Comparison of ENCODE assay signal across 23 cellular contexts in genomic region chr1:32998997-32999396, GRCh38. TPM values are rescaled to one million over a fixed set of nuclear protein-coding genes. Genes with fewer than 3 reads are reported as not detected.
A peak's percentile ranks its signal among the peaks of the same experiment; 100 is the strongest.
DNase-seq lines count a peak whose midpoint lies in the region; ATAC-seq and TF ChIP-seq lines count a peak whose summit lies in the region.
"Had no signal": no experiment of that assay in that cellular context is flagged by ENCODE, and none has a peak within 500 bp of the region (broad histone marks: within the 10 kb centered on the region; RNA-seq: fewer than 3 reads in every experiment).

No MANE protein-coding gene starts in this region.

- H3K4me2 ChIP-seq in osteoblast (ENCODE audit: insufficient read depth, low read length), result no peak overlapping the region

- H3K9me3 ChIP-seq in RWPE2 (ENCODE audit: severe bottlenecking) (no peaks in the 10 kb centered on the region), heart left ventricle (no peaks in the 10 kb centered on the region), osteoblast (ENCODE audit: low read depth, low read length) (no peaks in the 10 kb centered on the region)
- H3K9me3 ChIP-seq: BE2C, gastroesophageal sphincter, upper lobe of left lung had no signal

- H3K27me3 ChIP-seq in RWPE2 (ENCODE audit: insufficient read depth, poor library complexity, severe bottlenecking), result no peaks in the 10 kb centered on the region
- no peaks in the 10 kb centered on the region for H3K27me3 ChIP-seq in heart left ventricle
- no peaks in the 10 kb centered on the region for H3K27me3 ChIP-seq in osteoblast (ENCODE audit: insufficient read depth, low read length)
- H3K27me3 ChIP-seq: BE2C, dorsolateral prefrontal cortex, gastroesophageal sphincter, upper lobe of left lung had no signal

- no peaks in the 10 kb centered on the region for H4K20me1 ChIP-seq in osteoblast (ENCODE audit: insufficient read depth, low read length)

- peaks cover 11% of the 10 kb centered on the region for H3K4me1 ChIP-seq in RWPE2 (ENCODE audit: insufficient read depth, poor library complexity, severe bottlenecking)
- H3K4me1 ChIP-seq in heart left ventricle, result peaks cover 10 to 56% (median 31%) of the 10 kb centered on the region in 12 donors
- H3K4me1 ChIP-seq in osteoblast (ENCODE audit: insufficient read depth, low read length), result peaks cover 19% of the 10 kb centered on the region
- H3K4me1 ChIP-seq: BE2C had no signal

- peak overlapping the region in 5 of 7 donors; percentile 33 to 95 (median 87) for H3K27ac Mint-ChIP-seq in CD14-positive monocyte
- H3K27ac Mint-ChIP-seq: progenitor cell of endocrine pancreas had no signal

- 36 to 40% (median 39%) methylated on average over 1 to 4 of the region's 4 CpGs for WGBS in heart left ventricle, 4 donors

- H3K36me3 ChIP-seq in RWPE2 (ENCODE audit: low read depth) (no peaks in the 10 kb centered on the region), heart left ventricle (no peaks in the 10 kb centered on the region), osteoblast (ENCODE audit: insufficient read depth, low read length) (no peaks in the 10 kb centered on the region)
- H3K36me3 ChIP-seq: BE2C, gastroesophageal sphincter, upper lobe of left lung had no signal

- H3K4me1 Mint-ChIP-seq in CD14-positive monocyte, result peaks cover 69% of the 10 kb centered on the region

- H3K27me3 Mint-ChIP-seq in CD14-positive monocyte (ENCODE audit: low read depth in 3 of 3), result peaks cover 0 to 4% (median 2%) of the 10 kb centered on the region in 3 donors
- H3K27me3 Mint-ChIP-seq: central memory CD8-positive, alpha-beta T cell; progenitor cell of endocrine pancreas; stimulated activated memory B cell treated with anti-CD40 and anti-IgM and Interleukin-4, amounts not matched to agents 10 μg/mL and 1 μg/mL and 100 μg/mL, for 72 hours; T-helper 17 cell had no signal

- ATAC-seq in RWPE2 (ENCODE audit: low read depth) (no peak), heart left ventricle (peak; percentile 51 to 90 (median 70))
- ATAC-seq: gastroesophageal sphincter; stimulated activated memory B cell treated with anti-CD40 and anti-IgM and Interleukin-4, amounts not matched to agents 10 μg/mL and 1 μg/mL and 100 μg/mL, for 72 hours; T-helper 17 cell had no signal

- H3K9me3 Mint-ChIP-seq in CD14-positive monocyte, result peaks cover 0 to 2% (median 0%) of the 10 kb centered on the region in 7 donors
- H3K9me3 Mint-ChIP-seq: central memory CD8-positive, alpha-beta T cell; stimulated activated memory B cell treated with anti-CD40 and anti-IgM and Interleukin-4, amounts not matched to agents 10 μg/mL and 1 μg/mL and 100 μg/mL, for 72 hours had no signal

- no peak overlapping the region for H2AFZ ChIP-seq in osteoblast (ENCODE audit: low read length)

- no peaks in the 10 kb centered on the region for H3K79me2 ChIP-seq in osteoblast (ENCODE audit: insufficient read depth, low read length)

- H3K36me3 Mint-ChIP-seq in CD14-positive monocyte, result peaks cover 16 to 22% of the 10 kb centered on the region in 2 donors

- TF ChIP-seq CTCF in CD14-positive monocyte (IDR thresholded peaks at IDR 0.05), result no peak
- TF ChIP-seq CTCF in RWPE2 (IDR thresholded peaks at IDR 0.05; ENCODE audit: poor library complexity, severe bottlenecking), result no peak
- TF ChIP-seq CTCF in heart left ventricle (IDR thresholded peaks at IDR 0.05), result no peak
- TF ChIP-seq CTCF in osteoblast (IDR thresholded peaks at IDR 0.05; ENCODE audit: extremely low read depth, low read depth, low read length), result no peak
- TF ChIP-seq CTCF in coronary artery (IDR thresholded peaks at IDR 0.05), result no peak

- H3K4me3 ChIP-seq in RWPE2 (ENCODE audit: severe bottlenecking) (no peak overlapping the region), heart left ventricle (no peak overlapping the region), osteoblast (ENCODE audit: insufficient read depth, low read length) (no peak overlapping the region), coronary artery (no peak overlapping the region)
- H3K4me3 ChIP-seq: dorsolateral prefrontal cortex, gastroesophageal sphincter, SK-N-MC, upper lobe of left lung had no signal

- H3K4me3 Mint-ChIP-seq in CD14-positive monocyte, result no peak overlapping the region
- H3K4me3 Mint-ChIP-seq: central memory CD8-positive, alpha-beta T cell; stimulated activated memory B cell treated with anti-CD40 and anti-IgM and Interleukin-4, amounts not matched to agents 10 μg/mL and 1 μg/mL and 100 μg/mL, for 72 hours had no signal

- no peak for TF ChIP-seq POLR2A in heart left ventricle (IDR thresholded peaks at IDR 0.05)

- H3K27ac ChIP-seq in RWPE2 (ENCODE audit: poor library complexity, severe bottlenecking), result peak overlapping the region; percentile 62
- peak overlapping the region in 8 of 12 donors; percentile 21 to 88 (median 41) for H3K27ac ChIP-seq in heart left ventricle
- peak overlapping the region; percentile 90 for H3K27ac ChIP-seq in osteoblast (ENCODE audit: low read depth, low read length)
- no peak overlapping the region for H3K27ac ChIP-seq in coronary artery
- H3K27ac ChIP-seq: SK-N-MC had no signal

- intact Hi-C loops in CD14-positive monocyte (cut with micrococcal nuclease) (no loop called here), heart left ventricle (cut with DNase I) (loop anchor here in 1 of 10 donors (10.0 kb wide), 1 partner anchor 54 kb away; no protein-coding TSS in a partner anchor)

- DNase-seq in CD14-positive monocyte (ENCODE audit: low spot score) (no peak), RWPE2 (ENCODE audit: low spot score) (no peak), heart left ventricle (peak; percentile 61 to 88 (median 68)), osteoblast (ENCODE audit: insufficient read length, low spot score, missing footprints) (no peak), coronary artery (ENCODE audit: low spot score) (no peak), NCI-H446 (lab: John Stamatoyannopoulos, UW) (no peak), DMS79 treated with DMSO at 0.1 percent for 48 hours (lab: John Stamatoyannopoulos, UW) (no peak)
- no peak for DNase-seq in activated T-cell treated with anti-CD3 and anti-CD28 coated beads, Interleukin-2, amount 50 U/mL, for 48 hours
- DNase-seq: activated CD4-positive, alpha-beta T cell treated with anti-CD3 and anti-CD28 coated beads, Interleukin-2, amount 50 U/mL, for 48 hours; activated naive CD4-positive, alpha-beta T cell treated with Interleukin-2 at 50 U/mL for 16 hours; BE2C; dorsolateral prefrontal cortex; HCEC 1CT; hippocampal formation; NCI-H1694; RPMI8226; T-helper 17 cell had no signal

RNA-seq across cellular contexts. Expression of gene RNF19B, which starts 34.4 kb away (rescaled TPM):
- 1 to 10 TPM; 4.1 to 5.8 TPM for polyA plus RNA-seq in CD14-positive monocyte
- 10 to 100 TPM in 8 of 9 donors, 1 to 10 TPM in 1; 10.0 to 42.5 (median 15.2) TPM for total RNA-seq in heart left ventricle
- polyA plus RNA-seq in heart left ventricle, result 10 to 100 TPM in 1 of 2 donors, 1 to 10 TPM in 1; 1.5 to 15.2 TPM
- total RNA-seq in osteoblast, result 14.5 and 19.7 TPM in 2 replicates

RNA-seq across cellular contexts. Expression of gene AK2, which starts 37.7 kb away (rescaled TPM):
- polyA plus RNA-seq in CD14-positive monocyte, result 100 to 1,000 TPM; 162 to 180 TPM
- 100 to 1,000 TPM; 101 to 189 (median 120) TPM for total RNA-seq in heart left ventricle
- polyA plus RNA-seq in heart left ventricle, result 100 to 1,000 TPM; 153 to 292 TPM
- total RNA-seq in osteoblast, result 89.3 and 139 TPM in 2 replicates

Comparison
In these comparisons a context has a peak if more than half of its experiments do, and no peak if none do; other contexts are left out.
1. DNase-seq: peak in heart left ventricle (5 of 5); none in CD14-positive monocyte (single experiment), RWPE2 (single experiment), osteoblast (single experiment), activated T-cell treated with anti-CD3 and anti-CD28 coated beads, Interleukin-2, amount 50 U/mL, for 48 hours (0 of 2), coronary artery (single experiment), NCI-H446 (0 of 2) and DMS79 treated with DMSO at 0.1 percent for 48 hours (single experiment).
2. H3K27ac ChIP-seq: peak in RWPE2 (single experiment), heart left ventricle (8 of 12) and osteoblast (single experiment); none in coronary artery (0 of 2).